ENCODE assay signal across 1 cellular context in the genomic region with DNA sequence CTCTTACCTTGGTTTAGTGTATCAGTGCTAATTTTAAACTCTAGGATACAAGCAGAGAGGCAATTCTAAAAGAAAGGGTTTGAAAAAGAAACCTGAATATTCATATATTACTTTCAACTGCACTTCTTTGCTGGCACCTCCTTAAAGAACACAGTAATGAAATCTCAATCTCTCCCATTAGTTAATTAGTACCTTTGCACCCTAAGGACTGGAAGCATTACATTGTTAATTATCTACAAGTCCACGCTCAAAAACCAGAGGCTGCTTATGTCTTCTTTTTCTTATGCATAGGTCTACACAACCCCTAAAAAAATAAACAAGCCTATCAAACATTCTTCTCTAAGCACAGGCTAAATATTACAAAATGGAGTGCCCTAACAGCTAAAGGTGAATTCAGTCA.
TF ChIP-seq lines count a peak whose summit lies in the region.

No MANE protein-coding gene starts in this region.

TF ChIP-seq in GM12878, 131 proteins besides CTCF, POLR2A, EP300 and RAD21:
- TF ChIP-seq SUZ12 (IDR thresholded peaks at IDR 0.05; ENCODE audit: unreplicated experiment), result no peak
- TF ChIP-seq NFYA (IDR thresholded peaks at IDR 0.05; ENCODE audit: borderline replicate concordance, low read depth, low read length), result no peak
- TF ChIP-seq ZBED1 (IDR thresholded peaks at IDR 0.05; ENCODE audit: borderline replicate concordance), result no peak
- TF ChIP-seq JUND (IDR thresholded peaks at IDR 0.05; ENCODE audit: low read depth, low read length), result no peak
TF ChIP-seq in GM12878: peak in this region for 0.
